Comparison of ENCODE assay signal across 9 cellular contexts in the genomic region with DNA sequence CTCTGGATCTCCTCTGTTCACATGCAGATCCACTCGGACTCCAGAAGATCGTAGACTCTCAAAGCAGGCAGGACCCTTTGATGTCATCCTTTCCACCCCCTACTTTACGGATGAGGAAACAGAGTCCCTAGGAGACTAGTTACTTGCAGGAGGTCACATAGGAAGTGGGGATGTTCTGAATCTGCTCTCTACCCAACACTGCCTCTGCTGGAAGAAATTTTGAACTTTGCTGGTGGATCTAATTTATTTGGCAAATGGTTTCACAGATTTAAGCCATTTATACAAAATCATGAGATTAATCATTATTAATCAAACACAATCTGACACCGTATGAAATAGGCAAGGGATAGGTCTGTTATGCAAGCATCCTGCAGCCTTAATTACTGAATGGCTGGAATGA. TPM values are rescaled to one million over a fixed set of nuclear protein-coding genes. Genes with fewer than 3 reads are reported as not detected.
A peak's percentile ranks its signal among the peaks of the same experiment; 100 is the strongest.
DNase-seq lines count a peak whose midpoint lies in the region; ATAC-seq and TF ChIP-seq lines count a peak whose summit lies in the region.
"Had no signal": no experiment of that assay in that cellular context is flagged by ENCODE, and none has a peak within 500 bp of the region (broad histone marks: within the 10 kb centered on the region; RNA-seq: fewer than 3 reads in every experiment).

No MANE protein-coding gene starts in this region.

- peaks cover 24% of the 10 kb centered on the region for H3K4me1 ChIP-seq in KMS-11 (ENCODE audit: low read depth, poor library complexity, severe bottlenecking)
- H3K4me1 ChIP-seq in body of pancreas, result no peaks in the 10 kb centered on the region
- no peaks in the 10 kb centered on the region for H3K4me1 ChIP-seq in lower lobe of right lung

- peak; percentile 15 for DNase-seq in COR-L47 (lab: John Stamatoyannopoulos, UW)
- DNase-seq in body of pancreas, result no peak
- DNase-seq in lower lobe of right lung, result no peak
- no peak for DNase-seq in activated CD4-positive, CD25-positive, alpha-beta regulatory T cell treated with anti-CD3 and anti-CD28 coated beads, Interleukin-2, amount 50 U/mL, for 72 hours
- DNase-seq in NK-92 (lab: John Stamatoyannopoulos, UW; ENCODE audit: unreplicated experiment), result no peak
- no peak for DNase-seq in NOMO-1 treated with dmso at 0.1 percent for 144 hours (lab: John Stamatoyannopoulos, UW; ENCODE audit: unreplicated experiment)

- peak overlapping the region; percentile 32; the same call in 1 of the 2 replicates for H2AFZ ChIP-seq in KMS-11 (ENCODE audit: low read depth)

- intact Hi-C loops in body of pancreas (cut with DNase I) (loop anchor here (5.0 kb wide), 1 partner anchor 749 kb away; no protein-coding TSS in a partner anchor), lower lobe of right lung (cut with DNase I) (loop anchor here (5.0 kb wide), 1 partner anchor 754 kb away; no protein-coding TSS in a partner anchor)

- H3K4me2 ChIP-seq in KMS-11, result peak overlapping the region; percentile 47; the same call in 1 of the 2 replicates

- H3K27ac ChIP-seq in KMS-11 (peak overlapping the region; percentile 16; the same call in 1 of the 2 replicates), body of pancreas (no peak overlapping the region), lower lobe of right lung (no peak overlapping the region)
- H3K27ac ChIP-seq: SK-N-MC had no signal

- H3K4me3 ChIP-seq in KMS-11 (IDR thresholded peaks at IDR 0.05; ENCODE audit: insufficient read depth, low read depth, low read length), result no peak overlapping the region
- H3K4me3 ChIP-seq in body of pancreas, result no peak overlapping the region
- H3K4me3 ChIP-seq in lower lobe of right lung, result no peak overlapping the region
- H3K4me3 ChIP-seq: SK-N-MC had no signal

- no peaks in the 10 kb centered on the region for H4K20me1 ChIP-seq in KMS-11 (ENCODE audit: insufficient read depth)

- TF ChIP-seq POLR2A in body of pancreas (IDR thresholded peaks at IDR 0.05), result no peak

- H3K9me3 ChIP-seq in body of pancreas (no peaks in the 10 kb centered on the region), lower lobe of right lung (no peaks in the 10 kb centered on the region)

- H3K36me3 ChIP-seq in KMS-11 (ENCODE audit: insufficient read depth) (no peaks in the 10 kb centered on the region), body of pancreas (replicated peaks in 1 of 2; ENCODE audit: insufficient read depth in 1 of 2, low read depth in 2 of 2) (no peaks in the 10 kb centered on the region), lower lobe of right lung (no peaks in the 10 kb centered on the region)

- no peak overlapping the region for H3K9ac ChIP-seq in KMS-11

- no peaks in the 10 kb centered on the region for H3K79me2 ChIP-seq in KMS-11 (ENCODE audit: insufficient read depth, low read depth)

- no peaks in the 10 kb centered on the region for H3K27me3 ChIP-seq in KMS-11 (ENCODE audit: insufficient read depth, low read depth)
- no peaks in the 10 kb centered on the region for H3K27me3 ChIP-seq in body of pancreas
- H3K27me3 ChIP-seq in lower lobe of right lung (ENCODE audit: low read depth), result no peaks in the 10 kb centered on the region

- no peak for ATAC-seq in body of pancreas
- ATAC-seq in lower lobe of right lung, result peak in 1 of 2 donors; percentile 46
- ATAC-seq in GM19397 (IDR thresholded peaks at IDR 0.05; ENCODE audit: unreplicated experiment), result no peak

- TF ChIP-seq CTCF in KMS-11 (conservative IDR thresholded peaks at IDR 0.05; ENCODE audit: low read depth, low read length), result peak; percentile 62
- peak in 6 of 7 experiments; percentile 13 to 37 (median 28) for TF ChIP-seq CTCF in body of pancreas (IDR thresholded peaks at IDR 0.05)
- peak; percentile 42 for TF ChIP-seq CTCF in lower lobe of right lung (IDR thresholded peaks at IDR 0.05)

- 55 to 72% methylated on average over 4 of the region's 4 CpGs for WGBS in body of pancreas, 2 donors

RNA-seq across cellular contexts. Expression of gene USP47, which starts 55.0 kb away (rescaled TPM):
- total RNA-seq in body of pancreas (10 to 100 TPM; 51.1 to 63.3 TPM), lower lobe of right lung (45.2 TPM)
